Comparison of ENCODE assay signal across 9 cellular contexts in the genomic region with DNA sequence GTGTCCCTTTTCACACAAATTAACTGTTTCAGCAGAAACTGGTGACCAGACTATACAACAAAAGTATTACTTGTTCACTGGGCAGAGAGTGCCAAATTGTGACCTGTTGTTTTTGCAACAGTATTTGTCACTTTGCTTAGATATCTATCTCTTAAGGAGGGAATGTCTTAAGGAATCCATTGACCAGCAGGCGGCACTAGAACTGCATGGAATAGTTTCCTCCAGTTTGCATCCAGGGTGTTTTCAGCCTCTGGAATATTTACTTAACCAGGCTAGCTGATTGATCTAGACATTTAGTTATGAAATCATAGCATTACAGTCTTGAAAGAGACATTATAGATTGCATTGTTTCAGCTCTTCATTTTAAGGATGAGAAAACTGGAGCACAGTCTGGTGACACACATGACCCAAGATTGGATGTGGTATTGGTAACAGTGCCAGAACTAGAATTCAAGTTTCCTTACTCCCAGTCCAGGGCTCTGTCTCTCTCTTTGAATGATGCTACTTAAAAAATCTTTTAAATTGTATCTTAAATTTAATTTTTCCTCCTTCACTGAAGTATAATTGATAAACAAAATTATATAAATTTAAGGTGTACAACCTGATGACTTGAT. TPM values are rescaled to one million over a fixed set of nuclear protein-coding genes. Genes with fewer than 3 reads are reported as not detected.
A peak's percentile ranks its signal among the peaks of the same experiment; 100 is the strongest.
DNase-seq lines count a peak whose midpoint lies in the region; ATAC-seq, FAIRE-seq and TF ChIP-seq lines count a peak whose summit lies in the region.
"Had no signal": no experiment of that assay in that cellular context is flagged by ENCODE, and none has a peak within 500 bp of the region (broad histone marks: within the 10 kb centered on the region; RNA-seq: fewer than 3 reads in every experiment).

No MANE protein-coding gene starts in this region.

- H3K4me3 Mint-ChIP-seq in MCF 10A (ENCODE audit: unreplicated experiment): no peak overlapping the region
- no peak overlapping the region for H3K4me3 Mint-ChIP-seq in activated T-helper 1 cell treated with anti-CD3 and anti-CD28 coated beads, Interleukin-12 subunit alpha, Interleukin-12 subunit beta, Interleukin-2, Interleukin-4 antibody, amounts not matched to agents 30 ng/mL and 10 ng/mL and 1 ng/mL, durations not matched to agents 14 hours and 24 hours and 36 hours

- peaks cover 2% of the 10 kb centered on the region for H3K27me3 ChIP-seq in AG04450 (ENCODE audit: control insufficient read depth, insufficient read depth, low read length)
- peaks cover 12% of the 10 kb centered on the region for H3K27me3 ChIP-seq in upper lobe of right lung

- H3K36me3 Mint-ChIP-seq in MCF 10A (ENCODE audit: insufficient read depth, unreplicated experiment): no peaks in the 10 kb centered on the region
- no peaks in the 10 kb centered on the region for H3K36me3 Mint-ChIP-seq in activated T-helper 1 cell treated with anti-CD3 and anti-CD28 coated beads, Interleukin-12 subunit alpha, Interleukin-12 subunit beta, Interleukin-2, Interleukin-4 antibody, amounts not matched to agents 30 ng/mL and 10 ng/mL and 1 ng/mL, durations not matched to agents 14 hours and 24 hours and 36 hours (ENCODE audit: low read depth)

- no peak overlapping the region for H3K27ac ChIP-seq in AG04450 (ENCODE audit: low read depth, low read length)
- no peak overlapping the region for H3K27ac ChIP-seq in upper lobe of right lung

- ATAC-seq in upper lobe of right lung: peak; percentile 82
- no peak for ATAC-seq in HG03175 (IDR thresholded peaks at IDR 0.05; ENCODE audit: unreplicated experiment)

- peaks cover 8% of the 10 kb centered on the region for H3K4me1 Mint-ChIP-seq in MCF 10A (ENCODE audit: insufficient read depth, unreplicated experiment)
- no peaks in the 10 kb centered on the region for H3K4me1 Mint-ChIP-seq in activated T-helper 1 cell treated with anti-CD3 and anti-CD28 coated beads, Interleukin-12 subunit alpha, Interleukin-12 subunit beta, Interleukin-2, Interleukin-4 antibody, amounts not matched to agents 30 ng/mL and 10 ng/mL and 1 ng/mL, durations not matched to agents 14 hours and 24 hours and 36 hours (ENCODE audit: low read depth)

- no peaks in the 10 kb centered on the region for H3K4me1 ChIP-seq in upper lobe of right lung

- H3K9me3 Mint-ChIP-seq in MCF 10A (ENCODE audit: unreplicated experiment): peaks cover 15% of the 10 kb centered on the region
- H3K9me3 Mint-ChIP-seq in activated T-helper 1 cell treated with anti-CD3 and anti-CD28 coated beads, Interleukin-12 subunit alpha, Interleukin-12 subunit beta, Interleukin-2, Interleukin-4 antibody, amounts not matched to agents 30 ng/mL and 10 ng/mL and 1 ng/mL, durations not matched to agents 14 hours and 24 hours and 36 hours: peaks cover 14% of the 10 kb centered on the region

- FAIRE-seq in G401.6 (lab: Jason Lieb, UNC): peak; percentile 30

- H3K36me3 ChIP-seq in upper lobe of right lung: no peaks in the 10 kb centered on the region

- H3K9me3 ChIP-seq in AG04450 (ENCODE audit: control insufficient read depth, insufficient read depth, low read length): no peaks in the 10 kb centered on the region; the same call in 1 of the 2 replicates
- no peaks in the 10 kb centered on the region for H3K9me3 ChIP-seq in upper lobe of right lung

- DNase-seq in AG04450 (ENCODE audit: low read depth, low spot score): no peak
- DNase-seq in NCI-H2171 treated with DMSO at 0.1 percent for 48 hours (lab: John Stamatoyannopoulos, UW): peak; percentile 51
- peak; percentile 94 for DNase-seq in MCF 10A (ENCODE audit: unreplicated experiment)
- peak; percentile 73 for DNase-seq in kidney tubule cell (ENCODE audit: low spot score)
- no peak for DNase-seq in upper lobe of right lung
- no peak for DNase-seq in activated T-helper 1 cell treated with anti-CD3 and anti-CD28 coated beads, Interleukin-12 subunit alpha, Interleukin-12 subunit beta, Interleukin-2, Interleukin-4 antibody, amounts not matched to agents 30 ng/mL and 10 ng/mL and 1 ng/mL, durations not matched to agents 14 hours and 24 hours and 36 hours (ENCODE audit: low spot score)

- TF ChIP-seq CTCF in AG04450 (IDR thresholded peaks at IDR 0.05; ENCODE audit: low read depth, low read length) (peak; percentile 77), MCF 10A (IDR thresholded peaks at IDR 0.05; ENCODE audit: unreplicated experiment) (peak; percentile 93), upper lobe of right lung (IDR thresholded peaks at IDR 0.05) (peak; percentile 75)

- POLR2A ChIA-PET in AG04450 (lab: Yijun Ruan, JAX) (no interaction called here), MCF 10A (lab: Yijun Ruan, JAX) (interaction anchor here (0.7 to 8.9 kb wide), 16 partner anchors 10 to 307 kb away, joined by 3 to 132 read pairs (median 4); a partner anchor contains a TSS)

- H3K27ac Mint-ChIP-seq in MCF 10A (ENCODE audit: low read depth, unreplicated experiment): no peak overlapping the region
- no peak overlapping the region for H3K27ac Mint-ChIP-seq in activated T-helper 1 cell treated with anti-CD3 and anti-CD28 coated beads, Interleukin-12 subunit alpha, Interleukin-12 subunit beta, Interleukin-2, Interleukin-4 antibody, amounts not matched to agents 30 ng/mL and 10 ng/mL and 1 ng/mL, durations not matched to agents 14 hours and 24 hours and 36 hours

- CTCF ChIA-PET in AG04450 (lab: Charles Lee) (interaction anchor here (1.0 to 3.0 kb wide), 12 partner anchors 9 to 317 kb away, joined by 3 to 36 read pairs (median 4); no protein-coding TSS in a partner anchor), MCF 10A (lab: Yijun Ruan, JAX) (interaction anchor here (0.7 to 3.8 kb wide), 34 partner anchors 9 to 527 kb away, joined by 3 to 276 read pairs (median 7); a partner anchor contains a TSS)

- H3K27me3 Mint-ChIP-seq in MCF 10A (ENCODE audit: insufficient read depth, unreplicated experiment): peaks cover 8% of the 10 kb centered on the region
- peaks cover 18% of the 10 kb centered on the region for H3K27me3 Mint-ChIP-seq in activated T-helper 1 cell treated with anti-CD3 and anti-CD28 coated beads, Interleukin-12 subunit alpha, Interleukin-12 subunit beta, Interleukin-2, Interleukin-4 antibody, amounts not matched to agents 30 ng/mL and 10 ng/mL and 1 ng/mL, durations not matched to agents 14 hours and 24 hours and 36 hours (ENCODE audit: insufficient read depth)

- intact Hi-C loops in MCF 10A (cut with micrococcal nuclease) (loop anchor here (1.0 to 5.0 kb wide), 9 partner anchors 31 to 316 kb away; no protein-coding TSS in a partner anchor), upper lobe of right lung (cut with DNase I) (no loop called here)
- intact Hi-C loops in activated T-helper 1 cell treated with anti-CD3 and anti-CD28 coated beads, Interleukin-12 subunit alpha, Interleukin-12 subunit beta, Interleukin-2, Interleukin-4 antibody, amounts not matched to agents 30 ng/mL and 10 ng/mL and 1 ng/mL, durations not matched to agents 14 hours and 24 hours and 36 hours (cut with micrococcal nuclease): loop anchor here (1.0 to 2.0 kb wide), 2 partner anchors 43 to 317 kb away; no protein-coding TSS in a partner anchor

- H3K4me3 ChIP-seq in AG04450 (ENCODE audit: low read depth, low read length) (no peak overlapping the region), upper lobe of right lung (no peak overlapping the region)

- BruUV-seq in MCF 10A (replicated peaks; lab: Mats Ljungman, UMichigan): no TSS peak

RNA-seq across cellular contexts. Expression of a gene that starts 16.9 kb away (rescaled TPM):
- polyA plus RNA-seq in AG04450 (2011; rRNA removed): not detected in 2 replicates
- polyA minus RNA-seq in AG04450 (2011; rRNA and poly(A)+ RNA removed): not detected in 2 replicates
- total RNA-seq in MCF 10A (2022) (not detected in 2 replicates), upper lobe of right lung (not detected)
- not detected in 2 replicates for total RNA-seq in activated T-helper 1 cell treated with anti-CD3 and anti-CD28 coated beads, Interleukin-12 subunit alpha, Interleukin-12 subunit beta, Interleukin-2, Interleukin-4 antibody, amounts not matched to agents 30 ng/mL and 10 ng/mL and 1 ng/mL, durations not matched to agents 14 hours and 24 hours and 36 hours
- total RNA-seq: mononuclear cell had no signal

RNA-seq across cellular contexts. Expression of a gene that starts 26.8 kb away (rescaled TPM):
- not detected in 2 replicates for polyA plus RNA-seq in AG04450 (2011; rRNA removed)
- polyA minus RNA-seq in AG04450 (2011; rRNA and poly(A)+ RNA removed): not detected in 2 replicates
- total RNA-seq in MCF 10A (2022) (0.12 and 0.22 TPM in 2 replicates), upper lobe of right lung (0.20 TPM)
- not detected in 2 replicates for total RNA-seq in activated T-helper 1 cell treated with anti-CD3 and anti-CD28 coated beads, Interleukin-12 subunit alpha, Interleukin-12 subunit beta, Interleukin-2, Interleukin-4 antibody, amounts not matched to agents 30 ng/mL and 10 ng/mL and 1 ng/mL, durations not matched to agents 14 hours and 24 hours and 36 hours
- total RNA-seq: mononuclear cell had no signal

RNA-seq across cellular contexts. Expression of a gene that starts 53.2 kb away (rescaled TPM):
- not detected in 2 replicates for polyA plus RNA-seq in AG04450 (2011; rRNA removed)
- not detected in 2 replicates for polyA minus RNA-seq in AG04450 (2011; rRNA and poly(A)+ RNA removed)
- not detected in 2 replicates for total RNA-seq in MCF 10A (2022)
- not detected for total RNA-seq in upper lobe of right lung
- total RNA-seq in activated T-helper 1 cell treated with anti-CD3 and anti-CD28 coated beads, Interleukin-12 subunit alpha, Interleukin-12 subunit beta, Interleukin-2, Interleukin-4 antibody, amounts not matched to agents 30 ng/mL and 10 ng/mL and 1 ng/mL, durations not matched to agents 14 hours and 24 hours and 36 hours: not detected in 2 replicates
- total RNA-seq: mononuclear cell had no signal

Comparison
In these comparisons a context has a peak if more than half of its experiments do, and no peak if none do; other contexts are left out.
1. DNase-seq: peak in NCI-H2171 treated with DMSO at 0.1 percent for 48 hours (single experiment), MCF 10A (single experiment) and kidney tubule cell (single experiment); none in AG04450 (single experiment), upper lobe of right lung (single experiment) and activated T-helper 1 cell treated with anti-CD3 and anti-CD28 coated beads, Interleukin-12 subunit alpha, Interleukin-12 subunit beta, Interleukin-2, Interleukin-4 antibody, amounts not matched to agents 30 ng/mL and 10 ng/mL and 1 ng/mL, durations not matched to agents 14 hours and 24 hours and 36 hours (single experiment).
2. Peak in every context shown above with its lines, with median percentiles within 50 percentile points of each other: CTCF ChIP-seq.